In genomic region chr13:102286326-102286725, GRCh38 we compare ENCODE assay signal across 11 cellular contexts.
A peak's percentile ranks its signal among the peaks of the same experiment; 100 is the strongest.
DNase-seq lines count a peak whose midpoint lies in the region; ATAC-seq and TF ChIP-seq lines count a peak whose summit lies in the region.
"Had no signal": no experiment of that assay in that cellular context is flagged by ENCODE, and none has a peak within 500 bp of the region (broad histone marks: within the 10 kb centered on the region; RNA-seq: fewer than 3 reads in every experiment).

No MANE protein-coding gene starts in this region.

- H3K27me3 ChIP-seq in PC-9 (ENCODE audit: insufficient read depth, low read depth) (no peaks in the 10 kb centered on the region), transverse colon (no peaks in the 10 kb centered on the region)

- in situ Hi-C loops in transverse colon (cut with MboI; ENCODE audit: low pct_ligation_motif_present in 1 of 4, low pct_unique_long_range_greater_than_20kb in 1 of 4, low sequenced_read_pairs in 3 of 4): no loop called here

- no peak for ATAC-seq in HG03354 (IDR thresholded peaks at IDR 0.05; ENCODE audit: poor library complexity, severe bottlenecking, unreplicated experiment)
- ATAC-seq in GM21576 (IDR thresholded peaks at IDR 0.05; ENCODE audit: unreplicated experiment): no peak

- H3K79me2 ChIP-seq in PC-9 (ENCODE audit: low read depth): no peaks in the 10 kb centered on the region

- WGBS in transverse colon (ENCODE audit: low coverage in 1 of 2), 2 donors: 68 to 71% methylated on average over 1 of the region's 1 CpG

- H3K9me3 ChIP-seq in PC-9 (ENCODE audit: insufficient read depth, low read depth): no peaks in the 10 kb centered on the region
- no peaks in the 10 kb centered on the region for H3K9me3 ChIP-seq in transverse colon

- H3K27ac ChIP-seq in PC-9 (no peak overlapping the region), transverse colon (no peak overlapping the region)

- CTCF ChIA-PET in PC-9 (lab: Charles Lee): no interaction called here

- no peak for TF ChIP-seq POLR2A in transverse colon (IDR thresholded peaks at IDR 0.05)

- 0 out of 2 replicates have a peak overlapping the region, but pooled peaks have one; percentile 1 for H3K4me2 ChIP-seq in PC-9

- TF ChIP-seq CTCF in PC-9 (conservative IDR thresholded peaks at IDR 0.05): no peak
- no peak for TF ChIP-seq CTCF in transverse colon (IDR thresholded peaks at IDR 0.05)

- H3K36me3 ChIP-seq in PC-9 (ENCODE audit: low read depth) (no peaks in the 10 kb centered on the region), transverse colon (no peaks in the 10 kb centered on the region)

- POLR2A ChIA-PET in PC-9 (lab: Charles Lee; ENCODE audit: unreplicated experiment): no interaction called here

- no peaks in the 10 kb centered on the region for H4K20me1 ChIP-seq in PC-9 (ENCODE audit: insufficient read depth)

- DNase-seq in EH (ENCODE audit: low read depth): peak; percentile 52
- DNase-seq in PC-9: peak in 1 of 2 experiments; percentile 68
- peak; percentile 91 for DNase-seq in fibroblast of gingiva (ENCODE audit: low read depth)
- DNase-seq in non-pigmented ciliary epithelial cell (ENCODE audit: low read depth): peak; percentile 94
- DNase-seq in cortex of kidney (lab: John Stamatoyannopoulos, UW): no peak
- no peak for DNase-seq in transverse colon
- DNase-seq: activated CD4-positive, alpha-beta T cell treated with anti-CD3 and anti-CD28 coated beads, Interleukin-2, amount 10 ng/mL, durations not matched to agents 7 days and 5 days; retina; substantia nigra had no signal

- no TSS peak for BruUV-seq in PC-9 (replicated peaks; lab: Mats Ljungman, UMichigan)

- H3K9me2 ChIP-seq in PC-9 (ENCODE audit: insufficient read depth): no peaks in the 10 kb centered on the region

- H3F3A ChIP-seq in PC-9 (ENCODE audit: insufficient read depth, low read depth): no peaks in the 10 kb centered on the region

- H2AFZ ChIP-seq in PC-9: no peak overlapping the region

- 0 out of 2 replicates have a peak, but pooled peaks cover 5% of the 10 kb centered on the region for H3K4me1 ChIP-seq in PC-9 (replicated peaks; ENCODE audit: insufficient read depth)
- no peaks in the 10 kb centered on the region for H3K4me1 ChIP-seq in transverse colon

- intact Hi-C loops in PC-9 (cut with micrococcal nuclease; ENCODE audit: unreplicated experiment) (no loop called here), transverse colon (cut with DNase I; ENCODE audit: low total_unique reads) (no loop called here)

- H3K4me3 ChIP-seq in PC-9 (no peak overlapping the region), transverse colon (no peak overlapping the region)

- TF ChIP-seq EP300 in transverse colon (IDR thresholded peaks at IDR 0.05; ENCODE audit: low read depth): no peak

Comparison
In these comparisons a context has a peak if more than half of its experiments do, and no peak if none do; other contexts are left out.
1. DNase-seq: peak in EH (single experiment), fibroblast of gingiva (single experiment) and non-pigmented ciliary epithelial cell (single experiment); none in cortex of kidney (single experiment) and transverse colon (single experiment).